Comparison of ENCODE assay signal across 9 cellular contexts in the genomic region with DNA sequence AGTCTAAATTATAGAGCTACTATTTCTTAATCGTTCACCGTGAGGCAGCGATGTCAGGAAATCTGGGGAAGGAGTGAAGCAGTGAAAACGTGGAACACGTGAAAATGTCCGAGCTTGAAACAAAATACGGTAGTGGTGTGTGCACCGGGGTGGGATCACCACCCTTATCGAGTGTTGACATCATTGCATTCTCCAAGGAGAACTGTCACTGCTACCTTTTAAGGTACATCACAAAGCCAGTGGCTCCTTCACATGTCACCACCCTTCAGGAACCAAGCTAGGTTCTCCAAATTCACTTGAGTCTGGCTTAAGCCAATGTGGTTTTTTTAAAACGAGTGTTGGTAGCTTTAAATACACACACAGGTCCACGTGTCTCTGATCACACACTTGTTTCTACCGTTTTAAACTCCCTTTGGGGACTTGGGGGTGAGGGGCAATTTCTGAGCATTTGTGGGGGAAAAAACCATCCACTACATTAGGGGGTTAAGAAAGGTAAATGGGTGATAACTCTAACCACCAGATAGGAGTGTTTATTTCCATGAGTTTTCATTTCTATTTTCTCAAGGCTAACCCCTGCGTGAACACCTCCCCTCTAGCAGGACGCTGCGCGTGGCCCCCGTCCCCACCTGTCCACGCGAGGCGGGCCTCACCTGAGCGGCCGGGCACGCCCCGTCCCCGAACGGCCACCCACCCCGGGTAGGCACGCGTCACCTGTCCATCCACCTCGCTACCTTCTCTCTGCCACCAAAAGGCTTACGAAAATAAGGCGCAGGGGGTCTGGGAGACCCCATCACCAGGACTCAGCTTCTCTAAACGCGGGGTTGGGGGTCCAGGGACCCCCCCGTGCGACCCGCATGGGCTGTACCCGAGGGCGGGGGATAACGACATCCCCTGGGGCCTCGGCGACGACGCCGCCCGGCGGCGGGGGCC. TPM values are rescaled to one million over a fixed set of nuclear protein-coding genes. Genes with fewer than 3 reads are reported as not detected.
A peak's percentile ranks its signal among the peaks of the same experiment; 100 is the strongest.
DNase-seq lines count a peak whose midpoint lies in the region; ATAC-seq, FAIRE-seq and TF ChIP-seq lines count a peak whose summit lies in the region.
"Had no signal": no experiment of that assay in that cellular context is flagged by ENCODE, and none has a peak within 500 bp of the region (broad histone marks: within the 10 kb centered on the region; RNA-seq: fewer than 3 reads in every experiment).

No MANE protein-coding gene starts in this region.

- H2BK12ac ChIP-seq in H1 (ENCODE audit: low read depth, low read length): 0 out of 2 replicates have a peak overlapping the region, but pooled peaks have one; percentile 18

- H3K27me3 ChIP-seq in H1 (replicated peaks in 1 of 4; ENCODE audit: control insufficient read depth in 3 of 4, extremely low read depth in 1 of 4, insufficient read depth in 3 of 4, low read length in 3 of 4): no peaks in the 10 kb centered on the region
- no peaks in the 10 kb centered on the region for H3K27me3 ChIP-seq in tibial artery

- no peak for TF ChIP-seq CTCF in H1 (IDR thresholded peaks at IDR 0.05; ENCODE audit: control extremely low read depth in 1 of 3, insufficient read depth in 1 of 3, low read depth in 1 of 3, low read length in 3 of 3)
- no peak for TF ChIP-seq CTCF in mucosa of descending colon (IDR thresholded peaks at IDR 0.05)
- no peak for TF ChIP-seq CTCF in tibial artery (IDR thresholded peaks at IDR 0.05)

- H3K4ac ChIP-seq in H1 (replicated peaks; ENCODE audit: insufficient read length, low read depth, low read length): no peak overlapping the region

- H3K18ac ChIP-seq in H1 (ENCODE audit: extremely low read depth, low read length): no peak overlapping the region; the same call in none of the 2 replicates

- H3K56ac ChIP-seq in H1 (replicated peaks; ENCODE audit: insufficient read length, low read depth, low read length): peak overlapping the region; percentile 36

- DNase-seq in Right ventricle myocardium superior (no peak), cardiac septum (ENCODE audit: low spot score) (no peak), NCI-H2029 treated with DMSO at 0.1 percent for 48 hours (lab: John Stamatoyannopoulos, UW) (peak; percentile 19), H1 (ENCODE audit: low read depth in 1 of 2, low spot score in 2 of 2) (no peak), mucosa of descending colon (peak; percentile 40 to 70 (median 70)), tibial artery (no peak)
- DNase-seq in activated CD4-positive, alpha-beta T cell treated with anti-CD3 and anti-CD28 coated beads, Interleukin-2, amount 50 U/mL, for 4 hours: peak; percentile 26

- intact Hi-C loops in Right ventricle myocardium superior (cut with DNase I) (loop anchor here (10.0 kb wide), 2 partner anchors 47 to 217 kb away; no protein-coding TSS in a partner anchor), cardiac septum (cut with DNase I) (no loop called here), mucosa of descending colon (cut with DNase I, micrococcal nuclease) (no loop called here), tibial artery (cut with DNase I; ENCODE audit: low total_unique reads) (no loop called here)

- CTCF ChIA-PET in H1 (lab: Charles Lee; ENCODE audit: partially characterized antibody): interaction anchor here (0.9 to 2.1 kb wide), 7 partner anchors 10 to 298 kb away, joined by 3 to 8 read pairs (median 3); no protein-coding TSS in a partner anchor

- H3K14ac ChIP-seq in H1 (ENCODE audit: insufficient read length): no peak overlapping the region

- H3K79me1 ChIP-seq in H1 (ENCODE audit: low read depth, low read length): peaks cover 2% of the 10 kb centered on the region; the same call in 1 of the 2 replicates

- no peak overlapping the region for H2AK5ac ChIP-seq in H1 (ENCODE audit: low read depth, low read length)

- POLR2A ChIA-PET in H1 (lab: Charles Lee; ENCODE audit: partially characterized antibody): interaction anchor here (0.6 to 1.7 kb wide), 11 partner anchors 9 to 413 kb away, joined by 3 to 6 read pairs (median 4); no protein-coding TSS in a partner anchor

- peak overlapping the region in 3 of 4 experiments; percentile 35 to 39 (median 35); a peak in 3 of 7 replicates for H3K9ac ChIP-seq in H1 (replicated peaks in 1 of 4; ENCODE audit: extremely low read depth in 1 of 4, low read depth in 3 of 4, low read length in 3 of 4)

- H3K9me3 ChIP-seq in H1 (ENCODE audit: insufficient read depth in 2 of 2, low read depth in 1 of 2, low read length in 1 of 2) (no peaks in the 10 kb centered on the region), mucosa of descending colon (no peaks in the 10 kb centered on the region), tibial artery (no peaks in the 10 kb centered on the region)

- peak; percentile 11 for ATAC-seq in Right ventricle myocardium superior (ENCODE audit: poor library complexity)
- peak; percentile 16 for ATAC-seq in HG02763 (IDR thresholded peaks at IDR 0.05; ENCODE audit: unreplicated experiment)
- peak; percentile 52 for ATAC-seq in mucosa of descending colon

- no peak for TF ChIP-seq RAD21 in H1 (IDR thresholded peaks at IDR 0.05 in 1 of 2, conservative IDR thresholded peaks at IDR 0.05 in 1 of 2; ENCODE audit: low read depth in 2 of 2, low read length in 2 of 2)

- 30% methylated on average over 26 of the region's 48 CpGs; no CpG with 5 or more reads in 1 of the 2 experiments for WGBS in H1 (ENCODE audit: extremely low coverage in 1 of 2, insufficient coverage in 1 of 2, insufficient read length in 1 of 2, insufficient replicate concordance in 2 of 2, low coverage in 1 of 2, low lambda C conversion rate in 2 of 2, missing lambda C conversion rate in 1 of 2), 2 experiments

- H3K4me1 ChIP-seq in H1 (replicated peaks in 1 of 4; ENCODE audit: control insufficient read depth in 3 of 4, insufficient read depth in 4 of 4, low read length in 3 of 4) (peaks cover 0 to 6% (median 0%) of the 10 kb centered on the region in 4 experiments; a peak in 4 of 7 replicates), mucosa of descending colon (ENCODE audit: low read depth) (peaks cover 8% of the 10 kb centered on the region), tibial artery (peaks cover 0 to 19% (median 9%) of the 10 kb centered on the region in 4 donors)

- H4K5ac ChIP-seq in H1 (ENCODE audit: insufficient read length, low read depth, low read length): peak overlapping the region; percentile 80

- H3K4me2 ChIP-seq in H1 (ENCODE audit: insufficient read depth in 1 of 2, low read depth in 2 of 2, low read length in 2 of 2): peak overlapping the region; percentile 68 to 93

- TF ChIP-seq EP300 in H1 (IDR thresholded peaks at IDR 0.05; ENCODE audit: borderline replicate concordance in 1 of 2, low read depth in 2 of 2, low read length in 2 of 2): no peak

- H4K91ac ChIP-seq in H1 (replicated peaks; ENCODE audit: insufficient read length, low read length): peak overlapping the region; percentile 56

- H3K27ac ChIP-seq in H1 (ENCODE audit: low read depth, low read length) (no peak overlapping the region), tibial artery (peak overlapping the region; percentile 81 to 93)

- no peak overlapping the region for H4K8ac ChIP-seq in H1 (ENCODE audit: extremely low read depth, insufficient read depth, low read length)

- H2BK15ac ChIP-seq in H1 (ENCODE audit: low read length): no peak overlapping the region

- H2BK120ac ChIP-seq in H1 (replicated peaks; ENCODE audit: low read depth, low read length): no peak overlapping the region

- no peak overlapping the region for H2AFZ ChIP-seq in H1 (ENCODE audit: low read length)

- H2BK20ac ChIP-seq in H1 (ENCODE audit: low read length): no peak overlapping the region

- H3K4me3 ChIP-seq in H1 (ENCODE audit: extremely low read depth in 1 of 4, insufficient read depth in 2 of 4, low read depth in 3 of 4, low read length in 4 of 4) (peak overlapping the region; percentile 64 to 92 (median 76)), mucosa of descending colon (peak overlapping the region; percentile 40), tibial artery (peak overlapping the region; percentile 75 to 96)

- H3K36me3 ChIP-seq in H1 (ENCODE audit: control insufficient read depth in 2 of 4, insufficient read depth in 4 of 4, low read length in 3 of 4) (no peaks in the 10 kb centered on the region), mucosa of descending colon (ENCODE audit: low read depth) (no peaks in the 10 kb centered on the region), tibial artery (no peaks in the 10 kb centered on the region)

- peaks cover 4% of the 10 kb centered on the region; the same call in 1 of the 2 replicates for H3K23me2 ChIP-seq in H1 (ENCODE audit: low read depth, low read length)

- H4K20me1 ChIP-seq in H1 (replicated peaks in 1 of 2; ENCODE audit: control insufficient read depth in 1 of 2, insufficient read depth in 2 of 2, low read length in 2 of 2): peaks cover 0 to 5% of the 10 kb centered on the region in 2 experiments

- no peak for TF ChIP-seq POLR2A in H1 (IDR thresholded peaks at IDR 0.05; ENCODE audit: control extremely low read depth in 1 of 2, low read depth in 2 of 2, low read length in 2 of 2)

- FAIRE-seq in H1 (lab: Jason Lieb, UNC): no peak
- FAIRE-seq: GM18507 had no signal

- H2BK5ac ChIP-seq in H1 (ENCODE audit: low read depth, low read length): no peak overlapping the region

- H3K79me2 ChIP-seq in H1 (ENCODE audit: control insufficient read depth in 1 of 2, insufficient read depth in 2 of 2, low read length in 2 of 2): peaks cover 0 to 34% of the 10 kb centered on the region in 2 experiments; a peak in 2 of 4 replicates

- H3K23ac ChIP-seq in H1 (ENCODE audit: insufficient read length): no peak overlapping the region

TF ChIP-seq in H1, 55 proteins besides CTCF, POLR2A, EP300 and RAD21 (continues in another document):
- TF ChIP-seq BCL11A (IDR thresholded peaks at IDR 0.05; ENCODE audit: low read depth in 2 of 2, low read length in 2 of 2) (no peak), KDM4A (IDR thresholded peaks at IDR 0.05; ENCODE audit: low read depth, low read length, severe bottlenecking) (peak; percentile 59), TEAD4 (IDR thresholded peaks at IDR 0.05; ENCODE audit: low read depth, low read length) (no peak), BACH1 (IDR thresholded peaks at IDR 0.05; ENCODE audit: low read length) (no peak), BRCA1 (IDR thresholded peaks at IDR 0.05; ENCODE audit: low read depth, low read length) (no peak), POU5F1 (IDR thresholded peaks at IDR 0.05; ENCODE audit: low read depth, low read length) (no peak), POLR2AphosphoS5 (IDR thresholded peaks at IDR 0.05; ENCODE audit: low read depth, low read length) (no peak)

RNA-seq across cellular contexts. Expression of a gene that starts 1.0 kb away (rescaled TPM):
- total RNA-seq in Right ventricle myocardium superior: 3.8 TPM
- 3.5 TPM for total RNA-seq in cardiac septum
- 10.5 TPM in 2 replicates for total RNA-seq in H1 (2021; fragmentation: NEBNext Ultra II Directional; extraction: Animal tissue kit (Norgen Biotek cat#: 25700))
- 9.7 and 11.5 TPM in 2 replicates for polyA plus RNA-seq in H1 (2011; rRNA removed)
- polyA plus RNA-seq in H1 (2011; cell fraction: cytosol; rRNA removed): 8.9 TPM
- polyA plus RNA-seq in H1 (2011; cell fraction: nucleus; rRNA removed): 32.0 TPM
- 7.7 to 9.1 TPM (median 8.6 TPM) in 4 replicates for polyA plus RNA-seq in H1 (2012, experiment 1 of 2)
- 0.76 TPM for polyA plus RNA-seq in H1 (2012, experiment 2 of 2)
- 4.3 TPM for polyA plus RNA-seq in H1 (2013, experiment 1 of 2)
- polyA plus RNA-seq in H1 (2013, experiment 2 of 2): 4.1 TPM
- 34.3 and 35.1 TPM in 2 replicates for polyA minus RNA-seq in H1 (2011; rRNA and poly(A)+ RNA removed)
- polyA minus RNA-seq in H1 (2011; cell fraction: cytosol; rRNA and poly(A)+ RNA removed): 8.6 TPM
- polyA minus RNA-seq in H1 (2011; cell fraction: nucleus; rRNA and poly(A)+ RNA removed): 22.0 TPM
- 10 to 100 TPM in 1 of 3 donors, 1 to 10 TPM in 2; 7.4 to 10.3 (median 8.3) TPM for total RNA-seq in mucosa of descending colon

Comparison
In these comparisons a context has a peak if more than half of its experiments do, and no peak if none do; other contexts are left out.
1. DNase-seq: peak in NCI-H2029 treated with DMSO at 0.1 percent for 48 hours (single experiment), activated CD4-positive, alpha-beta T cell treated with anti-CD3 and anti-CD28 coated beads, Interleukin-2, amount 50 U/mL, for 4 hours (2 of 2) and mucosa of descending colon (3 of 3); none in Right ventricle myocardium superior (single experiment), cardiac septum (single experiment), H1 (0 of 2) and tibial artery (0 of 2).
2. Peak in every context shown above with its lines, with median percentiles within 50 percentile points of each other: ATAC-seq and H3K4me3 ChIP-seq.